In the genomic region with DNA sequence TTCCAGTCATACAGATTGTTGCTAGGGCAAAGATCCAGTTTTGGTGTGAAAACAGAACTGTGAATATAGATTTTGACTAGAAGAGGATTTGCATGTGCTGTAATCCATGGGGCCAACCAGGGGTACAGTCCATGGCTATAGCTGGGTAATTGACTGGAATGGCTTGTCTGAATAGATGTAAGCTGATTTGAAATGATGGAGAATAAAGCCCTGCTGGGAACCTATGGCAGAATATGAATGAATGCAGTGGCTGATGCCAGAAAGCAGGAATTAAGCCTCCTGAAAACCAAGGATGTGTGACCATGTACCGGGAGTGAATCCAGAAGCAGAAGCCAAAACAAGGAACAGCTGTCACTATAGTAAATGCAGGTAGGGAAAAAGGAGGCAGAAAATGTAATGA, we compare ENCODE assay signal across 18 cellular contexts.
A peak's percentile ranks its signal among the peaks of the same experiment; 100 is the strongest.
DNase-seq lines count a peak whose midpoint lies in the region; ATAC-seq and TF ChIP-seq lines count a peak whose summit lies in the region.
"Had no signal": no experiment of that assay in that cellular context is flagged by ENCODE, and none has a peak within 500 bp of the region (broad histone marks: within the 10 kb centered on the region; RNA-seq: fewer than 3 reads in every experiment).

No MANE protein-coding gene starts in this region.

- H3K4me1 Mint-ChIP-seq in effector memory CD8-positive, alpha-beta T cell (ENCODE audit: low read depth in 2 of 2): no peaks in the 10 kb centered on the region
- no peaks in the 10 kb centered on the region for H3K4me1 Mint-ChIP-seq in stimulated activated memory B cell treated with anti-CD40 and anti-IgM and Interleukin-4, amounts not matched to agents 10 μg/mL and 1 μg/mL and 100 μg/mL, for 72 hours
- H3K4me1 Mint-ChIP-seq: CD4-positive, CD25-positive, alpha-beta regulatory T cell; T-cell had no signal

- DNase-seq in NCI-H1694 (lab: John Stamatoyannopoulos, UW): peak; percentile 83
- peak; percentile 99 for DNase-seq in NCI-H446 treated with DMSO at 0.1 percent for 48 hours (lab: John Stamatoyannopoulos, UW)
- DNase-seq in cerebellar cortex (ENCODE audit: low spot score): peak; percentile 61
- peak; percentile 45 for DNase-seq in retinal pigment epithelial cell (ENCODE audit: low read depth)
- DNase-seq in effector memory CD8-positive, alpha-beta T cell: no peak
- DNase-seq in DMS114 treated with DMSO at 0.1 percent for 48 hours (lab: John Stamatoyannopoulos, UW; ENCODE audit: unreplicated experiment): no peak
- DNase-seq: CD4-positive, CD25-positive, alpha-beta regulatory T cell; DND-41; GOT3; HCEC 1CT; IMR-90; NCI-H1105 treated with DMSO at 0.1 percent for 48 hours; NCI-H2107; NCI-H510A; Peyer's patch; T-cell had no signal

- H3K36me3 Mint-ChIP-seq in effector memory CD8-positive, alpha-beta T cell (ENCODE audit: insufficient read depth): no peaks in the 10 kb centered on the region
- no peaks in the 10 kb centered on the region for H3K36me3 Mint-ChIP-seq in stimulated activated memory B cell treated with anti-CD40 and anti-IgM and Interleukin-4, amounts not matched to agents 10 μg/mL and 1 μg/mL and 100 μg/mL, for 72 hours
- H3K36me3 Mint-ChIP-seq: CD4-positive, CD25-positive, alpha-beta regulatory T cell; T-cell had no signal

- H3K4me3 Mint-ChIP-seq in effector memory CD8-positive, alpha-beta T cell: no peak overlapping the region
- no peak overlapping the region for H3K4me3 Mint-ChIP-seq in stimulated activated memory B cell treated with anti-CD40 and anti-IgM and Interleukin-4, amounts not matched to agents 10 μg/mL and 1 μg/mL and 100 μg/mL, for 72 hours
- H3K4me3 Mint-ChIP-seq: CD4-positive, CD25-positive, alpha-beta regulatory T cell; T-cell had no signal

- no peak for ATAC-seq in effector memory CD8-positive, alpha-beta T cell (replicated peaks)
- ATAC-seq in stimulated activated memory B cell treated with anti-CD40 and anti-IgM and Interleukin-4, amounts not matched to agents 10 μg/mL and 1 μg/mL and 100 μg/mL, for 72 hours: no peak
- ATAC-seq: SK-N-SH treated with all-trans-retinoic acid at 6 μM for 48 hours, T-cell had no signal

- no peak overlapping the region for H3K27ac Mint-ChIP-seq in effector memory CD8-positive, alpha-beta T cell
- H3K27ac Mint-ChIP-seq in stimulated activated memory B cell treated with anti-CD40 and anti-IgM and Interleukin-4, amounts not matched to agents 10 μg/mL and 1 μg/mL and 100 μg/mL, for 72 hours: no peak overlapping the region
- H3K27ac Mint-ChIP-seq: CD4-positive, CD25-positive, alpha-beta regulatory T cell; T-cell had no signal

- H3K27me3 Mint-ChIP-seq in effector memory CD8-positive, alpha-beta T cell: no peaks in the 10 kb centered on the region
- H3K27me3 Mint-ChIP-seq in stimulated activated memory B cell treated with anti-CD40 and anti-IgM and Interleukin-4, amounts not matched to agents 10 μg/mL and 1 μg/mL and 100 μg/mL, for 72 hours: no peaks in the 10 kb centered on the region
- H3K27me3 Mint-ChIP-seq: CD4-positive, CD25-positive, alpha-beta regulatory T cell; T-cell had no signal

- TF ChIP-seq CTCF in retinal pigment epithelial cell (conservative IDR thresholded peaks at IDR 0.05; ENCODE audit: low read depth, low read length): no peak

- peaks cover 1 to 14% of the 10 kb centered on the region in 2 donors for H3K9me3 Mint-ChIP-seq in effector memory CD8-positive, alpha-beta T cell
- peaks cover 5% of the 10 kb centered on the region for H3K9me3 Mint-ChIP-seq in stimulated activated memory B cell treated with anti-CD40 and anti-IgM and Interleukin-4, amounts not matched to agents 10 μg/mL and 1 μg/mL and 100 μg/mL, for 72 hours

- H3K4me3 ChIP-seq in retinal pigment epithelial cell (ENCODE audit: low read length): no peak overlapping the region
- H3K4me3 ChIP-seq: Peyer's patch had no signal

Comparison
In these comparisons a context has a peak if more than half of its experiments do, and no peak if none do; other contexts are left out.
1. DNase-seq: peak in NCI-H1694 (single experiment), NCI-H446 treated with DMSO at 0.1 percent for 48 hours (single experiment), cerebellar cortex (single experiment) and retinal pigment epithelial cell (single experiment); none in effector memory CD8-positive, alpha-beta T cell (0 of 3) and DMS114 treated with DMSO at 0.1 percent for 48 hours (single experiment).